In the genomic region with DNA sequence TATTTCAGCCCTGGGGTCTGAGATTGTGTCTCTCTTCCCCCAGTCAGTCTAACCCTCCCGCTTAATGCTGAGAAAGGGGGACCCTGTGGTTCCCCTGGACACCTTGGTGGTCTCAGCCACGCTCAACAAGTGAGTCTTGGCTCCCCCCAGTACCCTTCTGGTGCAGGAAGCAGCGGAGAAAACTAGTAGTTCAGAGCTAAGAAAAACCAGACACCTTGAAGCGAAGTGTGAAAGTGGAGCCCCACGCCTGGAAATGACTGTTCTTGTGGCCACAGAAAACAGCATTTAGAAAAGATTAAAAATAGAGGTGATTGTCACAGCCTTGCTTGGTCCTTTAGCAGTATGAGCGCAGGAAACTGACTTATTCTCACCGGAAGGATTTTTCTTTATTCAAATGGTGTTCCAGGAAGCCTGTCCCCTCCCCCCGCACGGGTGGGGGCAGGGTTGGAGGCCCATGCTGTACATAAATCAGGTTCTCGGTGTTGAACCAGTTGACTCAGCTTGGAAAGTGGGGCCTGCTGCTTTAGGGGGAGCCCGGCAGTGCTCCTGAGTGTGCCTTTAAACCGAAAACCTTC, we compare ENCODE assay signal across 8 cellular contexts. TPM values are rescaled to one million over a fixed set of nuclear protein-coding genes. Genes with fewer than 3 reads are reported as not detected.
DNase-seq lines count a peak whose midpoint lies in the region; ATAC-seq and TF ChIP-seq lines count a peak whose summit lies in the region.

No MANE protein-coding gene starts in this region.

- intact Hi-C loops in ovary (cut with DNase I): loop anchor here in 1 of 4 donors (10.0 kb wide), 2 partner anchors 65 to 275 kb away; a partner anchor contains a TSS
- intact Hi-C loops in tibial artery (cut with DNase I; ENCODE audit: low total_unique reads): loop anchor here (10.0 kb wide), 1 partner anchor 275 kb away; a partner anchor contains a TSS

- no peaks in the 10 kb centered on the region for H3K9me3 ChIP-seq in GM23248 (ENCODE audit: low read depth)
- no peaks in the 10 kb centered on the region for H3K9me3 ChIP-seq in ovary
- H3K9me3 ChIP-seq in tibial artery: no peaks in the 10 kb centered on the region

- TF ChIP-seq CTCF in GM10248 (IDR thresholded peaks at IDR 0.05; ENCODE audit: control extremely low read depth, extremely low read depth, low read depth, missing control alignments) (no peak), ovary (IDR thresholded peaks at IDR 0.05) (no peak), tibial artery (IDR thresholded peaks at IDR 0.05) (no peak)

- in situ Hi-C loops in GM23248 (cut with MboI): loop anchor here (10.0 kb wide), 1 partner anchor 505 kb away; no protein-coding TSS in a partner anchor

- H3K4me2 ChIP-seq in GM23248 (ENCODE audit: unreplicated experiment): peak overlapping the region; percentile 99

- H3K27me3 ChIP-seq in GM23248 (replicated peaks; ENCODE audit: insufficient read depth) (no peaks in the 10 kb centered on the region), ovary (no peaks in the 10 kb centered on the region), tibial artery (no peaks in the 10 kb centered on the region)

- POLR2A ChIA-PET in GM10248 (lab: Yijun Ruan, JAX): interaction anchor here (1.2 to 1.7 kb wide), 2 partner anchors 8 to 11 kb away, joined by 4 to 5 read pairs; no protein-coding TSS in a partner anchor

- H3F3A ChIP-seq in GM23248 (ENCODE audit: insufficient read depth): peaks cover 25% of the 10 kb centered on the region

- CTCF ChIA-PET in GM10248 (lab: Yijun Ruan, JAX): interaction anchor here (0.9 to 16.6 kb wide), 5 partner anchors 8 to 106 kb away, joined by 3 to 173 read pairs (median 3); a partner anchor contains a TSS

- H3K27ac ChIP-seq in GM23248: peak overlapping the region; percentile 95
- peak overlapping the region in 1 of 2 donors; percentile 10 for H3K27ac ChIP-seq in ovary
- peak overlapping the region; percentile 87 to 90 for H3K27ac ChIP-seq in tibial artery

- H3K36me3 ChIP-seq in GM23248 (ENCODE audit: low read depth): peaks cover 16% of the 10 kb centered on the region
- no peaks in the 10 kb centered on the region for H3K36me3 ChIP-seq in ovary
- H3K36me3 ChIP-seq in tibial artery: peaks cover 4 to 18% (median 4%) of the 10 kb centered on the region in 3 donors

- H3K4me1 ChIP-seq in GM23248 (ENCODE audit: insufficient read depth) (peaks cover 26% of the 10 kb centered on the region), ovary (ENCODE audit: insufficient read depth) (peaks cover 14% of the 10 kb centered on the region), tibial artery (peaks cover 0 to 61% (median 45%) of the 10 kb centered on the region in 4 donors)

- ATAC-seq in esophagus mucosa: peak; percentile 26

- 0 out of 2 replicates have a peak overlapping the region, but pooled peaks have one; percentile 32 for H2AFZ ChIP-seq in GM23248

- H3K9me2 ChIP-seq in GM23248 (ENCODE audit: insufficient read depth): no peaks in the 10 kb centered on the region

- 5% methylated on average over 12 of the region's 12 CpGs for WGBS in GM23248 (ENCODE audit: low coverage in 1 of 2, low lambda C conversion rate in 2 of 2, missing lambda C conversion rate in 2 of 2), 2 experiments
- 3 to 9% (median 9%) methylated on average over 12 of the region's 12 CpGs for WGBS in ovary, 3 donors

- peaks cover 77% of the 10 kb centered on the region for H3K79me2 ChIP-seq in GM23248 (ENCODE audit: insufficient read depth)

- H3K9ac ChIP-seq in GM23248: peak overlapping the region; percentile 95

- H3K4me3 ChIP-seq in GM23248 (peak overlapping the region; percentile 98), ovary (peak overlapping the region; percentile 81), tibial artery (peak overlapping the region; percentile 80 to 82)

- TF ChIP-seq EP300 in ovary (IDR thresholded peaks at IDR 0.05): no peak

- H4K20me1 ChIP-seq in GM23248 (ENCODE audit: insufficient read depth): peaks cover 5% of the 10 kb centered on the region; the same call in 1 of the 2 replicates

- TF ChIP-seq POLR2A in ovary (IDR thresholded peaks at IDR 0.05): no peak

- DNase-seq in GM10248 (ENCODE audit: extremely low spot score) (peak; percentile 69), GM23248 (peak; percentile 58), NAMALWA (ENCODE audit: low spot score) (peak; percentile 69), ovary (peak in 1 of 5 donors; percentile 52), tibial artery (no peak), NCI-H1436 treated with DMSO at 0.1 percent for 48 hours (lab: John Stamatoyannopoulos, UW) (no peak)
- DNase-seq in activated CD8-positive, alpha-beta memory T cell treated with anti-CD3 and anti-CD28 coated beads, Interleukin-2, amount 50 U/mL, for 4 hours: peak; percentile 87

RNA-seq across cellular contexts. Expression of a gene that starts 8.1 kb away (rescaled TPM):
- 21.9 and 31.5 TPM in 2 replicates for total RNA-seq in GM23248 (2014; rRNA removed; shearing (Covaris generic))
- polyA plus RNA-seq in GM23248 (2016; fragmentation: Nextera tagmentation; extraction: Ambion mirVana): 75.0 and 77.6 TPM in 2 replicates
- total RNA-seq in esophagus mucosa: 59.3 TPM
- 10 to 100 TPM in 6 of 7 donors, 1 to 10 TPM in 1; 8.5 to 22.0 (median 16.6) TPM for total RNA-seq in ovary
- 10 to 100 TPM; 15.1 to 27.0 TPM for polyA plus RNA-seq in ovary

RNA-seq across cellular contexts. Expression of a gene that starts 8.3 kb away (rescaled TPM):
- 1,199 and 1,347 TPM in 2 replicates for total RNA-seq in GM23248 (2014; rRNA removed; shearing (Covaris generic))
- polyA plus RNA-seq in GM23248 (2016; fragmentation: Nextera tagmentation; extraction: Ambion mirVana) (1,193 and 1,202 TPM in 2 replicates), ovary (1,000 to 10,000 TPM in 1 of 2 donors, 100 to 1,000 TPM in 1; 752 to 6,017 TPM)
- total RNA-seq in esophagus mucosa (1,741 TPM), ovary (1,000 to 10,000 TPM; 1,648 to 7,796 (median 2,205) TPM)

RNA-seq across cellular contexts. Expression of a gene that starts 16.8 kb away (rescaled TPM):
- not detected in 2 replicates for total RNA-seq in GM23248 (2014; rRNA removed; shearing (Covaris generic))
- polyA plus RNA-seq in GM23248 (2016; fragmentation: Nextera tagmentation; extraction: Ambion mirVana): not detected in 2 replicates
- total RNA-seq in esophagus mucosa: not detected
- 10 to 100 TPM in 1 of 7 donors, 1 to 10 TPM in 2, under 1 TPM in 1, not detected in 3; 0.94 to 22.5 (median 1.4) TPM for total RNA-seq in ovary
- polyA plus RNA-seq in ovary: not detected

Comparison
In these comparisons a context has a peak if more than half of its experiments do, and no peak if none do; other contexts are left out.
1. DNase-seq: peak in GM10248 (single experiment), GM23248 (single experiment), NAMALWA (single experiment) and activated CD8-positive, alpha-beta memory T cell treated with anti-CD3 and anti-CD28 coated beads, Interleukin-2, amount 50 U/mL, for 4 hours (single experiment); none in tibial artery (0 of 2) and NCI-H1436 treated with DMSO at 0.1 percent for 48 hours (single experiment).
2. Peak in every context shown above with its lines, with median percentiles within 50 percentile points of each other: H3K4me3 ChIP-seq.